In genomic region chr17:76700290-76700626, GRCh38 we compare ENCODE assay signal across 1 cellular context.
TF ChIP-seq lines count a peak whose summit lies in the region.

No MANE protein-coding gene starts in this region.

TF ChIP-seq in endothelial cell of umbilical vein, 7 proteins besides CTCF, POLR2A, EP300 and RAD21:
- TF ChIP-seq MYC (IDR thresholded peaks at IDR 0.05; ENCODE audit: low read depth, low read length) (no peak), MAX (IDR thresholded peaks at IDR 0.05; ENCODE audit: insufficient read depth, insufficient read length) (no peak), POLR2AphosphoS5 (IDR thresholded peaks at IDR 0.05; ENCODE audit: insufficient read depth, low read depth, low read length) (no peak), EZH2 (IDR thresholded peaks at IDR 0.05; ENCODE audit: borderline replicate concordance, low read depth, low read length, severe bottlenecking) (no peak), JUN (IDR thresholded peaks at IDR 0.05; ENCODE audit: borderline replicate concordance, insufficient read depth, insufficient read length, low read depth) (no peak), GATA2 (IDR thresholded peaks at IDR 0.05; ENCODE audit: insufficient read depth, insufficient read length, low read depth, low read length) (no peak), FOS (IDR thresholded peaks at IDR 0.05; ENCODE audit: borderline replicate concordance, insufficient read depth, low read length) (no peak)
